9 cellular contexts compared by ENCODE assay signal in genomic region chr17:45248132-45248936, GRCh38. TPM values are rescaled to one million over a fixed set of nuclear protein-coding genes. Genes with fewer than 3 reads are reported as not detected.
A peak's percentile ranks its signal among the peaks of the same experiment; 100 is the strongest.
DNase-seq lines count a peak whose midpoint lies in the region; ATAC-seq and TF ChIP-seq lines count a peak whose summit lies in the region.
"Had no signal": no experiment of that assay in that cellular context is flagged by ENCODE, and none has a peak within 500 bp of the region (broad histone marks: within the 10 kb centered on the region; RNA-seq: fewer than 3 reads in every experiment).

No MANE protein-coding gene starts in this region.

- H3K36me3 Mint-ChIP-seq in activated naive CD4-positive, alpha-beta T cell treated with anti-CD3 and anti-CD28 coated beads for 36 hours (ENCODE audit: low read depth), result peaks cover 25% of the 10 kb centered on the region

- TF ChIP-seq CTCF in PC-3 (conservative IDR thresholded peaks at IDR 0.05; ENCODE audit: low read depth, low read length), result no peak

- POLR2A ChIA-PET in PC-3 (lab: Charles Lee; ENCODE audit: unreplicated experiment), result interaction anchor here (0.5 to 0.7 kb wide), 4 partner anchors 63 to 164 kb away, joined by 3 to 25 read pairs (median 4); no protein-coding TSS in a partner anchor

- H3F3A ChIP-seq in PC-3 (ENCODE audit: low read length, unreplicated experiment), result no peaks in the 10 kb centered on the region

- BruUV-seq in PC-3 (replicated peaks; lab: Mats Ljungman, UMichigan), result TSS peak; percentile 50

- no peaks in the 10 kb centered on the region for H3K27me3 Mint-ChIP-seq in activated naive CD4-positive, alpha-beta T cell treated with anti-CD3 and anti-CD28 coated beads for 36 hours (ENCODE audit: low read depth)

- DNase-seq in NCI-H82 (lab: John Stamatoyannopoulos, UW) (peak; percentile 74), NCI-H82 treated with DMSO at 0.1 percent for 48 hours (lab: John Stamatoyannopoulos, UW; ENCODE audit: unreplicated experiment) (no peak), PC-3 (peak; percentile 83), right cardiac atrium (peak in 2 of 3 donors; percentile 39 to 74), medulla oblongata (ENCODE audit: extremely low spot score) (no peak)
- peak; percentile 87 for DNase-seq in activated naive CD4-positive, alpha-beta T cell treated with anti-CD3 and anti-CD28 coated beads for 36 hours
- DNase-seq in stimulated activated CD4-positive, alpha-beta T cell treated with anti-CD3 and anti-CD28 coated beads, Interleukin-12 subunit alpha, Interleukin-12 subunit beta, amount 100 ng/mL, for 24 hours (ENCODE audit: low read depth in 2 of 2), result peak; percentile 51 to 59

- no peaks in the 10 kb centered on the region for H3K9me2 ChIP-seq in PC-3 (replicated peaks; ENCODE audit: low read length)

- H3K9me3 ChIP-seq in PC-3 (ENCODE audit: low read length) (no peaks in the 10 kb centered on the region), right cardiac atrium (ENCODE audit: control insufficient read depth, low read length) (no peaks in the 10 kb centered on the region)

- ATAC-seq in HG03108 (IDR thresholded peaks at IDR 0.05; ENCODE audit: unreplicated experiment) (peak; percentile 44), PC-3 (peak; percentile 59), right cardiac atrium (peak; percentile 5 to 17)

- no peaks in the 10 kb centered on the region for H3K9me3 Mint-ChIP-seq in activated naive CD4-positive, alpha-beta T cell treated with anti-CD3 and anti-CD28 coated beads for 36 hours

- peak overlapping the region; percentile 81 for H3K4me3 Mint-ChIP-seq in activated naive CD4-positive, alpha-beta T cell treated with anti-CD3 and anti-CD28 coated beads for 36 hours

- intact Hi-C loops in PC-3 (cut with micrococcal nuclease), result no loop called here
- intact Hi-C loops in activated naive CD4-positive, alpha-beta T cell treated with anti-CD3 and anti-CD28 coated beads for 36 hours (cut with micrococcal nuclease), result no loop called here
- intact Hi-C loops in right cardiac atrium (cut with DNase I), result no loop called here

- peak overlapping the region; percentile 95 for H3K27ac Mint-ChIP-seq in activated naive CD4-positive, alpha-beta T cell treated with anti-CD3 and anti-CD28 coated beads for 36 hours

- H3K4me3 ChIP-seq in PC-3 (ENCODE audit: low read length) (peak overlapping the region; percentile 88), right cardiac atrium (ENCODE audit: low read length) (peak overlapping the region; percentile 19)

- peak overlapping the region; percentile 89 for H3K9ac ChIP-seq in PC-3 (ENCODE audit: low read length)

- H3K79me2 ChIP-seq in PC-3 (ENCODE audit: low read length), result peaks cover 18% of the 10 kb centered on the region

- H3K4me1 ChIP-seq in PC-3 (ENCODE audit: insufficient read depth, low read length) (peaks cover 41% of the 10 kb centered on the region), right cardiac atrium (ENCODE audit: control insufficient read depth, insufficient read depth, low read length) (no peaks in the 10 kb centered on the region)

- H3K27me3 ChIP-seq in PC-3 (ENCODE audit: low read length) (no peaks in the 10 kb centered on the region), right cardiac atrium (ENCODE audit: control insufficient read depth, insufficient read depth) (no peaks in the 10 kb centered on the region)

- H3K4me1 Mint-ChIP-seq in activated naive CD4-positive, alpha-beta T cell treated with anti-CD3 and anti-CD28 coated beads for 36 hours (ENCODE audit: low read depth), result peaks cover 59% of the 10 kb centered on the region

- peak overlapping the region; percentile 93 for H3K4me2 ChIP-seq in PC-3 (ENCODE audit: low read length)

- peak overlapping the region; percentile 62 for H2AFZ ChIP-seq in PC-3 (ENCODE audit: low read length)

- no peaks in the 10 kb centered on the region for H4K20me1 ChIP-seq in PC-3 (ENCODE audit: low read length)

- WGBS in right cardiac atrium, result 31% methylated on average over 39 of the region's 39 CpGs

- peak overlapping the region; percentile 73 for H3K27ac ChIP-seq in PC-3 (ENCODE audit: low read length)
- H3K27ac ChIP-seq in right cardiac atrium (ENCODE audit: low read length), result no peak overlapping the region

- H3K36me3 ChIP-seq in PC-3 (ENCODE audit: low read depth, low read length), result 0 out of 2 replicates have a peak, but pooled peaks cover 4% of the 10 kb centered on the region

- CTCF ChIA-PET in PC-3 (lab: Charles Lee), result interaction anchor here (0.6 to 1.1 kb wide), 2 partner anchors 45 to 180 kb away, joined by 3 read pairs; no protein-coding TSS in a partner anchor
- CTCF ChIA-PET in activated naive CD4-positive, alpha-beta T cell treated with anti-CD3 and anti-CD28 coated beads for 36 hours (lab: Charles Lee), result interaction anchor here (0.7 to 5.6 kb wide), 16 partner anchors 8 to 139 kb away, joined by 3 to 35 read pairs (median 4); partner anchors contain the start of gene ACBD4

RNA-seq across cellular contexts. Expression of gene SPATA32, which starts 13.6 kb away (rescaled TPM):
- total RNA-seq in PC-3 (2014; rRNA removed), result not detected in 2 replicates
- total RNA-seq in activated naive CD4-positive, alpha-beta T cell treated with anti-CD3 and anti-CD28 coated beads for 36 hours, result under 1 TPM in 1 of 2 experiments, not detected in 1; 0.12 TPM
- not detected for total RNA-seq in right cardiac atrium
- not detected for polyA plus RNA-seq in right cardiac atrium
- total RNA-seq: Daoy had no signal

RNA-seq across cellular contexts. Expression of gene FMNL1, which starts 26.6 kb away (rescaled TPM):
- total RNA-seq in PC-3 (2014; rRNA removed), result 8.2 and 14.2 TPM in 2 replicates
- total RNA-seq in activated naive CD4-positive, alpha-beta T cell treated with anti-CD3 and anti-CD28 coated beads for 36 hours, result 100 to 1,000 TPM; 228 to 242 TPM
- 10 to 100 TPM; 12.3 to 17.0 (median 14.1) TPM for total RNA-seq in right cardiac atrium
- 10.5 TPM for polyA plus RNA-seq in right cardiac atrium

Comparison
In these comparisons a context has a peak if more than half of its experiments do, and no peak if none do; other contexts are left out.
1. DNase-seq: peak in NCI-H82 (single experiment), PC-3 (single experiment), activated naive CD4-positive, alpha-beta T cell treated with anti-CD3 and anti-CD28 coated beads for 36 hours (single experiment), right cardiac atrium (2 of 3) and stimulated activated CD4-positive, alpha-beta T cell treated with anti-CD3 and anti-CD28 coated beads, Interleukin-12 subunit alpha, Interleukin-12 subunit beta, amount 100 ng/mL, for 24 hours (2 of 2); none in NCI-H82 treated with DMSO at 0.1 percent for 48 hours (single experiment) and medulla oblongata (single experiment).
2. RNA of gene FMNL1, which starts 26.6 kb away (total RNA-seq): 228 to 242 TPM in activated naive CD4-positive, alpha-beta T cell treated with anti-CD3 and anti-CD28 coated beads for 36 hours; 12.3 to 17.0 TPM in right cardiac atrium and 8.2 to 14.2 TPM in PC-3; every median in the first group is over 10 times any median in the second.
3. Peak in every context shown above with its lines, with median percentiles within 50 percentile points of each other: ATAC-seq.